ENCODE assay signal across 8 cellular contexts in genomic region chr12:93184664-93185368, GRCh38.
DNase-seq lines count a peak whose midpoint lies in the region; ATAC-seq, FAIRE-seq and TF ChIP-seq lines count a peak whose summit lies in the region.
"Had no signal": no experiment of that assay in that cellular context is flagged by ENCODE, and none has a peak within 500 bp of the region (broad histone marks: within the 10 kb centered on the region; RNA-seq: fewer than 3 reads in every experiment).

No MANE protein-coding gene starts in this region.

- intact Hi-C loops in HepG2 (cut with micrococcal nuclease; ENCODE audit: unreplicated experiment): no loop called here

- H3K36me3 ChIP-seq in HepG2 (replicated peaks in 1 of 2; ENCODE audit: control insufficient read depth in 1 of 2, insufficient read depth in 2 of 2, low read length in 2 of 2): no peaks in the 10 kb centered on the region

- H3K27me3 Mint-ChIP-seq in activated T-helper 17 cell treated with anti-CD3 and anti-CD28 coated beads, Interleukin-2, amount 50 U/mL, for 72 hours: no peaks in the 10 kb centered on the region

- no peaks in the 10 kb centered on the region for H3K9me3 ChIP-seq in HepG2 (ENCODE audit: low read length)

- H3K4me1 ChIP-seq in HepG2 (ENCODE audit: insufficient read depth, low read length): peaks cover 23% of the 10 kb centered on the region

- no peaks in the 10 kb centered on the region for H3K9me3 Mint-ChIP-seq in activated T-helper 17 cell treated with anti-CD3 and anti-CD28 coated beads, Interleukin-2, amount 50 U/mL, for 72 hours

- POLR2A ChIA-PET in HepG2 (lab: Yijun Ruan, JAX): no interaction called here

- DNase-seq in HepG2 (ENCODE audit: low spot score) (no peak), NOMO-1 treated with DMSO at 0.1 percent for 48 hours (lab: John Stamatoyannopoulos, UW; ENCODE audit: unreplicated experiment) (no peak)
- DNase-seq: activated T-cell treated with anti-CD3 and anti-CD28 coated beads, Interleukin-2, amount 50 U/mL, for 1 hour had no signal

- no peaks in the 10 kb centered on the region for H3K79me2 ChIP-seq in HepG2 (ENCODE audit: insufficient read depth, low read length)

- no peaks in the 10 kb centered on the region for H4K20me1 ChIP-seq in HepG2 (ENCODE audit: insufficient read depth, low read length)

- H3K4me3 Mint-ChIP-seq in activated T-helper 17 cell treated with anti-CD3 and anti-CD28 coated beads, Interleukin-2, amount 50 U/mL, for 72 hours: no peak overlapping the region

- peak overlapping the region; percentile 42 for H3K27ac Mint-ChIP-seq in activated T-helper 17 cell treated with anti-CD3 and anti-CD28 coated beads, Interleukin-2, amount 50 U/mL, for 72 hours

- H3K27me3 ChIP-seq in HepG2 (ENCODE audit: control insufficient read depth in 1 of 2, insufficient read depth in 2 of 2, low read length in 2 of 2): peaks cover 0 to 3% of the 10 kb centered on the region in 2 experiments; a peak in 1 of 5 replicates

- BruUV-seq in HepG2 (replicated peaks; lab: Mats Ljungman, UMichigan): no TSS peak

- H3K4me1 Mint-ChIP-seq in activated T-helper 17 cell treated with anti-CD3 and anti-CD28 coated beads, Interleukin-2, amount 50 U/mL, for 72 hours: peaks cover 5% of the 10 kb centered on the region

- H3K4me2 ChIP-seq in HepG2 (ENCODE audit: low read depth, low read length): peak overlapping the region; percentile 33; the same call in 1 of the 2 replicates

- in situ Hi-C loops in HepG2 (cut with HindIII; ENCODE audit: extremely low pct_ligation_motif_present, low pct_unique_long_range_greater_than_20kb): no loop called here

- no peak for FAIRE-seq in HepG2 (lab: Jason Lieb, UNC)

- peak overlapping the region; percentile 40 for H2AFZ ChIP-seq in HepG2 (ENCODE audit: low read length)

- H3K4me3 ChIP-seq in HepG2 (replicated peaks in 1 of 3; ENCODE audit: insufficient read depth in 1 of 3, low read depth in 2 of 3, low read length in 3 of 3): no peak overlapping the region

- H3K27ac ChIP-seq in HepG2 (ENCODE audit: extremely low read length, insufficient read depth, low read length): no peak overlapping the region
- peak overlapping the region; percentile 56 for H3K27ac ChIP-seq in temporal lobe (ENCODE audit: low read depth, low read length)

- no peak for TF ChIP-seq RAD21 in HepG2 (CRISPR knock-in tag; IDR thresholded peaks at IDR 0.05)

- ATAC-seq in HG03066 (IDR thresholded peaks at IDR 0.05; ENCODE audit: low read depth, unreplicated experiment) (peak; percentile 39), HepG2 (no peak), GM18870 (IDR thresholded peaks at IDR 0.05; ENCODE audit: unreplicated experiment) (no peak), GM21619 (IDR thresholded peaks at IDR 0.05; ENCODE audit: unreplicated experiment) (no peak)
- no peak for ATAC-seq in activated T-helper 17 cell treated with anti-CD3 and anti-CD28 coated beads, Interleukin-2, amount 50 U/mL, for 72 hours (replicated peaks)

- CTCF ChIA-PET in HepG2 (lab: Yijun Ruan, JAX; ENCODE audit: low intra/inter-chr PET ratio, low total read pairs): no interaction called here

- no peak for TF ChIP-seq POLR2A in HepG2 (IDR thresholded peaks at IDR 0.05; ENCODE audit: insufficient read depth in 1 of 2, low read depth in 2 of 2, low read length in 2 of 2)

- H3K36me3 Mint-ChIP-seq in activated T-helper 17 cell treated with anti-CD3 and anti-CD28 coated beads, Interleukin-2, amount 50 U/mL, for 72 hours (ENCODE audit: low read depth): no peaks in the 10 kb centered on the region

- TF ChIP-seq EP300 in HepG2 (IDR thresholded peaks at IDR 0.05; ENCODE audit: low read depth in 2 of 2, low read length in 2 of 2) (no peak), HepG2 (CRISPR knock-in tag; IDR thresholded peaks at IDR 0.05; ENCODE audit: borderline replicate concordance) (no peak)

- no peak overlapping the region for H3K9ac ChIP-seq in HepG2 (ENCODE audit: insufficient read depth, low read depth, low read length)

- WGBS in HepG2 (ENCODE audit: low lambda C conversion rate): 46% methylated on average over 3 of the region's 3 CpGs

- TF ChIP-seq CTCF in HepG2 (CRISPR knock-in tag; IDR thresholded peaks at IDR 0.05): no peak

TF ChIP-seq in HepG2, 621 proteins besides CTCF, POLR2A, EP300 and RAD21:
- TF ChIP-seq ZNF772 (CRISPR knock-in tag; IDR thresholded peaks at IDR 0.05) (no peak), ZBTB40 (IDR thresholded peaks at IDR 0.05) (no peak), ZBTB40 (CRISPR knock-in tag; IDR thresholded peaks at IDR 0.05) (0 out of 2 replicates have a peak, but pooled peaks have one; percentile 23), ZNF644 (CRISPR knock-in tag; IDR thresholded peaks at IDR 0.05; ENCODE audit: low read depth) (peak; percentile 72), ZNF652 (CRISPR knock-in tag; IDR thresholded peaks at IDR 0.05; ENCODE audit: borderline replicate concordance, low read depth) (0 out of 2 replicates have a peak, but pooled peaks have one; percentile 30), ZNF282 (IDR thresholded peaks at IDR 0.05; ENCODE audit: partially characterized antibody) (no peak), MEIS2 (CRISPR knock-in tag; IDR thresholded peaks at IDR 0.05) (no peak), NR1H2 (CRISPR knock-in tag; IDR thresholded peaks at IDR 0.05; ENCODE audit: borderline replicate concordance, low read depth) (no peak)
TF ChIP-seq in HepG2: peak in this region for 3.
